In genomic region chr7:124896001-124896400, GRCh38 we compare ENCODE assay signal across 25 cellular contexts. TPM values are rescaled to one million over a fixed set of nuclear protein-coding genes. Genes with fewer than 3 reads are reported as not detected.
DNase-seq lines count a peak whose midpoint lies in the region; ATAC-seq, FAIRE-seq and TF ChIP-seq lines count a peak whose summit lies in the region.
"Had no signal": no experiment of that assay in that cellular context is flagged by ENCODE, and none has a peak within 500 bp of the region (broad histone marks: within the 10 kb centered on the region; RNA-seq: fewer than 3 reads in every experiment).

No MANE protein-coding gene starts in this region.

- FAIRE-seq in A204.1 (lab: Jason Lieb, UNC) (peak; percentile 72), A549 (lab: Jason Lieb, UNC) (no peak), K562 (lab: Jason Lieb, UNC) (no peak)
- FAIRE-seq: GM12891 had no signal

- H2AFZ ChIP-seq in IMR-90 (replicated peaks; ENCODE audit: low read length, poor library complexity) (no peak overlapping the region), K562 (ENCODE audit: low read depth, low read length) (no peak overlapping the region)

- H2BK120ac ChIP-seq in IMR-90 (ENCODE audit: low read depth, low read length): no peak overlapping the region

- H2BK5ac ChIP-seq in IMR-90 (ENCODE audit: low read depth, low read length, poor library complexity, severe bottlenecking): no peak overlapping the region

- H2AK5ac ChIP-seq in IMR-90 (ENCODE audit: low read depth, low read length): no peak overlapping the region

- TF ChIP-seq EP300 in A549 (IDR thresholded peaks at IDR 0.05) (no peak), K562 (IDR thresholded peaks at IDR 0.05; ENCODE audit: low read length) (no peak), transverse colon (IDR thresholded peaks at IDR 0.05; ENCODE audit: low read depth) (no peak)

- no peak overlapping the region for H4K91ac ChIP-seq in IMR-90 (ENCODE audit: insufficient read depth, low read depth, low read length)

- H3K79me1 ChIP-seq in IMR-90 (ENCODE audit: low read depth in 1 of 2, low read length in 2 of 2): no peaks in the 10 kb centered on the region

- WGBS in A549 (ENCODE audit: missing lambda C conversion rate): 91% methylated on average over 3 of the region's 3 CpGs
- WGBS in IMR-90 (ENCODE audit: extremely low coverage in 2 of 2, insufficient read length in 1 of 2), 2 experiments: no CpG with 5 or more reads among the region's 3 CpGs
- 94% methylated on average over 3 of the region's 3 CpGs for WGBS in K562 (ENCODE audit: insufficient coverage, low coverage, missing lambda C conversion rate)
- WGBS in transverse colon (ENCODE audit: low coverage in 1 of 2), 2 donors: 95 to 98% methylated on average over 3 of the region's 3 CpGs

- no peak overlapping the region for H4K5ac ChIP-seq in IMR-90 (ENCODE audit: low read depth, low read length)

- POLR2A ChIA-PET in A549 (lab: Yijun Ruan, JAX): no interaction called here
- POLR2A ChIA-PET in IMR-90 (lab: Charles Lee; ENCODE audit: unreplicated experiment): no interaction called here
- POLR2A ChIA-PET in K562 (lab: Yijun Ruan, JAX): interaction anchor here (1.0 kb wide), 1 partner anchor 35 kb away, joined by 3 read pairs; no protein-coding TSS in a partner anchor
- POLR2A ChIA-PET in RWPE1 (lab: Yijun Ruan, JAX; ENCODE audit: low non-redundant PET): no interaction called here

- TF ChIP-seq RAD21 in A549 (conservative IDR thresholded peaks at IDR 0.05 in 1 of 2, IDR thresholded peaks at IDR 0.05 in 1 of 2) (no peak), IMR-90 (IDR thresholded peaks at IDR 0.05; ENCODE audit: low read length) (no peak), K562 (CRISPR knock-in tag; conservative IDR thresholded peaks at IDR 0.05 in 1 of 2, IDR thresholded peaks at IDR 0.05 in 1 of 2) (no peak)

- H2BK20ac ChIP-seq in IMR-90 (ENCODE audit: low read depth, low read length): no peak overlapping the region

- no peak overlapping the region for H2AK9ac ChIP-seq in IMR-90 (replicated peaks; ENCODE audit: low read depth, low read length, poor library complexity)

- dilution Hi-C loops in IMR-90 (cut with HindIII; ENCODE audit: low sequenced_read_pairs, unreplicated experiment): no loop called here

- no peak overlapping the region for H3K14ac ChIP-seq in IMR-90 (replicated peaks; ENCODE audit: low read depth, low read length)

- CTCF ChIA-PET in A549 (lab: Yijun Ruan, JAX) (no interaction called here), IMR-90 (lab: Yijun Ruan, JAX) (interaction anchor here (0.6 kb wide), 1 partner anchor 222 kb away, joined by 3 read pairs; no protein-coding TSS in a partner anchor), K562 (lab: Yijun Ruan, JAX; ENCODE audit: low intra/inter-chr PET ratio) (no interaction called here), RWPE1 (lab: Yijun Ruan, JAX) (no interaction called here)

- H3K36me3 ChIP-seq in IMR-90 (ENCODE audit: control insufficient read depth, insufficient read depth, low read length): 0 out of 2 replicates have a peak, but pooled peaks cover 1% of the 10 kb centered on the region
- peaks cover 36% of the 10 kb centered on the region for H3K36me3 ChIP-seq in K562 (ENCODE audit: control insufficient read depth, insufficient read depth, low read length)
- H3K36me3 ChIP-seq in transverse colon: peaks cover 0 to 14% (median 5%) of the 10 kb centered on the region in 4 donors

- H3K27ac ChIP-seq in A549 (no peak overlapping the region), IMR-90 (ENCODE audit: insufficient read depth, low read length) (no peak overlapping the region), K562 (ENCODE audit: extremely low read depth, low read depth, low read length) (no peak overlapping the region), transverse colon (no peak overlapping the region), RWPE1 (no peak overlapping the region)
- H3K27ac ChIP-seq: BLaER1 had no signal

- no peaks in the 10 kb centered on the region for H3K79me2 ChIP-seq in K562 (ENCODE audit: control insufficient read depth, insufficient read depth, low read length)

- H3K4me3 ChIP-seq in A549 (no peak overlapping the region), IMR-90 (ENCODE audit: insufficient read depth, low read depth, low read length) (no peak overlapping the region), K562 (no peak overlapping the region), transverse colon (no peak overlapping the region)
- H3K4me3 ChIP-seq: BLaER1 had no signal

- no TSS peak for BruUV-seq in IMR-90 (replicated peaks; lab: Mats Ljungman, UMichigan)
- BruUV-seq in K562 (replicated peaks; lab: Mats Ljungman, UMichigan): no TSS peak

- DNase-seq in A549 (ENCODE audit: low read depth in 1 of 2, low spot score in 1 of 2): no peak
- DNase-seq in IMR-90: no peak
- no peak for DNase-seq in K562 (ENCODE audit: extremely low read depth in 1 of 4, low spot score in 3 of 4)
- DNase-seq in transverse colon: no peak
- DNase-seq in posterior vena cava (ENCODE audit: low spot score): no peak
- no peak for DNase-seq in RWPE1 (ENCODE audit: low spot score)
- DNase-seq: 8988T; ACHN; BE2C; C1 segment of cervical spinal cord; CD4-positive, alpha-beta memory T cell; CD4-positive, CD25-positive, alpha-beta regulatory T cell; CD8-positive, alpha-beta memory T cell; COR-L47; DMS 273 treated with DMSO at 0.1 percent for 48 hours; DMS153; DMS53; DMS79; DND-41; EL; GF-D8 had no signal

- H3K9me1 ChIP-seq in IMR-90 (ENCODE audit: insufficient read depth, low read length): no peaks in the 10 kb centered on the region
- H3K9me1 ChIP-seq in K562 (ENCODE audit: control insufficient read depth, insufficient read depth, low read length): no peaks in the 10 kb centered on the region

- ATAC-seq in A549: no peak
- ATAC-seq in IMR-90 (ENCODE audit: low read depth): no peak
- ATAC-seq in K562: no peak
- ATAC-seq in GM19455 (IDR thresholded peaks at IDR 0.05; ENCODE audit: unreplicated experiment): no peak

- H3K4me2 ChIP-seq in A549 (no peak overlapping the region), IMR-90 (ENCODE audit: low read depth, low read length) (no peak overlapping the region), K562 (ENCODE audit: insufficient read depth, low read length) (no peak overlapping the region)
- H3K4me2 ChIP-seq: BLaER1 had no signal

- intact Hi-C loops in IMR-90 (cut with micrococcal nuclease) (no loop called here), K562 (cut with micrococcal nuclease) (no loop called here), transverse colon (cut with DNase I; ENCODE audit: low total_unique reads) (no loop called here), posterior vena cava (cut with DNase I) (no loop called here)

- H4K8ac ChIP-seq in IMR-90 (ENCODE audit: low read depth in 2 of 2, low read length in 2 of 2): no peak overlapping the region

- H3K4me1 ChIP-seq in A549: no peaks in the 10 kb centered on the region
- H3K4me1 ChIP-seq in IMR-90 (ENCODE audit: control insufficient read depth, insufficient read depth, low read length): no peaks in the 10 kb centered on the region
- no peaks in the 10 kb centered on the region for H3K4me1 ChIP-seq in K562 (replicated peaks in 1 of 2; ENCODE audit: control insufficient read depth in 2 of 2, insufficient read depth in 2 of 2, low read length in 2 of 2)
- no peaks in the 10 kb centered on the region for H3K4me1 ChIP-seq in transverse colon
- H3K4me1 ChIP-seq: BE2C, BLaER1 had no signal

- H3K27me3 ChIP-seq in IMR-90 (ENCODE audit: control insufficient read depth, insufficient read depth, low read length) (no peaks in the 10 kb centered on the region), K562 (ENCODE audit: control insufficient read depth in 2 of 2, insufficient read depth in 2 of 2, low read length in 2 of 2) (no peaks in the 10 kb centered on the region), transverse colon (no peaks in the 10 kb centered on the region)
- H3K27me3 ChIP-seq: BE2C, BLaER1 had no signal

- no peak overlapping the region for H3K56ac ChIP-seq in IMR-90 (ENCODE audit: extremely low read depth, insufficient read depth, low read length)

- H4K20me1 ChIP-seq in IMR-90 (ENCODE audit: insufficient read depth, low read length) (no peaks in the 10 kb centered on the region), K562 (replicated peaks; ENCODE audit: control insufficient read depth, insufficient read depth, low read length) (no peaks in the 10 kb centered on the region)
- H4K20me1 ChIP-seq: BLaER1 had no signal

- no peak overlapping the region for H3K9ac ChIP-seq in IMR-90 (ENCODE audit: low read depth, low read length)
- no peak overlapping the region for H3K9ac ChIP-seq in K562 (ENCODE audit: insufficient read depth in 1 of 2, low read depth in 2 of 2, low read length in 2 of 2)
- H3K9ac ChIP-seq: BLaER1 had no signal

- no peak overlapping the region for H3K23ac ChIP-seq in IMR-90 (ENCODE audit: low read depth, low read length)

- no peak for TF ChIP-seq CTCF in A549 (IDR thresholded peaks at IDR 0.05)
- no peak for TF ChIP-seq CTCF in IMR-90 (conservative IDR thresholded peaks at IDR 0.05; ENCODE audit: low read depth, low read length)
- no peak for TF ChIP-seq CTCF in K562 (IDR thresholded peaks at IDR 0.05 in 2 of 3, conservative IDR thresholded peaks at IDR 0.05 in 1 of 3; ENCODE audit: insufficient read depth in 2 of 3, low read depth in 1 of 3, low read length in 3 of 3)
- TF ChIP-seq CTCF in transverse colon (IDR thresholded peaks at IDR 0.05): no peak
- TF ChIP-seq CTCF in RWPE1 (conservative IDR thresholded peaks at IDR 0.05; ENCODE audit: low read depth): no peak

- no peak overlapping the region for H3K18ac ChIP-seq in IMR-90 (ENCODE audit: low read depth, low read length)

- H3K4ac ChIP-seq in IMR-90 (ENCODE audit: low read depth, low read length): no peak overlapping the region

- no peak overlapping the region for H2BK15ac ChIP-seq in IMR-90 (ENCODE audit: low read depth, low read length)

- no peak for TF ChIP-seq POLR2A in A549 (IDR thresholded peaks at IDR 0.05; ENCODE audit: low read length)
- TF ChIP-seq POLR2A in IMR-90 (IDR thresholded peaks at IDR 0.05; ENCODE audit: low read depth, low read length): no peak
- TF ChIP-seq POLR2A in K562 (conservative IDR thresholded peaks at IDR 0.05): no peak
- TF ChIP-seq POLR2A in transverse colon (IDR thresholded peaks at IDR 0.05): no peak

- in situ Hi-C loops in IMR-90 (cut with MboI; ENCODE audit: low sequenced_read_pairs) (no loop called here), K562 (cut with MboI) (no loop called here), transverse colon (cut with MboI; ENCODE audit: low pct_ligation_motif_present in 1 of 4, low pct_unique_long_range_greater_than_20kb in 1 of 4, low sequenced_read_pairs in 3 of 4) (no loop called here)

- no peaks in the 10 kb centered on the region for H3K9me3 ChIP-seq in A549
- no peaks in the 10 kb centered on the region for H3K9me3 ChIP-seq in IMR-90 (ENCODE audit: control insufficient read depth, insufficient read depth, low read length)
- no peaks in the 10 kb centered on the region for H3K9me3 ChIP-seq in K562 (replicated peaks; ENCODE audit: control insufficient read depth, insufficient read depth, low read depth, low read length)
- H3K9me3 ChIP-seq in transverse colon: no peaks in the 10 kb centered on the region
- H3K9me3 ChIP-seq: BE2C, BLaER1 had no signal

RNA-seq across cellular contexts. Expression of gene POT1, which starts 33.6 kb away (rescaled TPM):
- polyA plus RNA-seq in A549 (2011; rRNA removed) (50.6 and 56.2 TPM in 2 replicates), A549 (2017; fragmentation: RNase III; extraction: RNeasy Plus Mini Kit Qiagen cat#74134 plus additional on column Dnase treatment) (19.1 to 23.8 TPM (median 21.6 TPM) in 3 replicates), IMR-90 (2012; rRNA removed) (8.7 and 12.7 TPM in 2 replicates), K562 (2011; rRNA removed) (83.7 and 140 TPM in 2 replicates), K562 (2014; fragmentation: Illumina TruSeq; extraction: Trizol) (81.6 and 93.1 TPM in 2 replicates), K562 (2014; fragmentation: Nextera tagmentation; extraction: Ambion mirVana) (10 to 100 TPM; 37.9 to 56.7 TPM), K562 (2014; rRNA removed) (50.5 and 56.6 TPM in 2 replicates)
- 7.5 and 10.2 TPM in 2 replicates for polyA plus RNA-seq in A549 (2012; cell fraction: cytosol; rRNA removed)
- polyA plus RNA-seq in A549 (2012; cell fraction: nucleus; rRNA removed): 5.9 and 6.6 TPM in 2 replicates
- 38.1 and 39.3 TPM in 2 replicates for polyA minus RNA-seq in A549 (2011; rRNA and poly(A)+ RNA removed)
- total RNA-seq in IMR-90 (2012; rRNA removed) (28.5 and 30.6 TPM in 2 replicates), K562 (2014; rRNA removed) (45.9 and 55.1 TPM in 2 replicates), K562 (2014; rRNA removed; fragmentation: Illumina TruSeq; extraction: Trizol) (87.0 and 108 TPM in 2 replicates), K562 (2015; rRNA removed; fragmentation: Illumina TruSeq; extraction: Trizol) (95.6 and 116 TPM in 2 replicates), K562 (2021) (63.6 and 66.7 TPM in 2 replicates), transverse colon (10 to 100 TPM in 3 of 4 donors, 1 to 10 TPM in 1; 3.7 to 15.1 (median 14.7) TPM), posterior vena cava (10 to 100 TPM; 17.0 to 23.6 TPM)
- 1.8 and 1.9 TPM in 2 replicates for polyA plus RNA-seq in IMR-90 (2012; cell fraction: cytosol; rRNA removed)
- 2.0 and 25.8 TPM in 2 replicates for polyA plus RNA-seq in IMR-90 (2012; cell fraction: nucleus; rRNA removed; ENCODE audit: low replicate concordance)
- total RNA-seq in K562 (2011; cell fraction: chromatin; rRNA removed; ENCODE audit: low replicate concordance): 107 and 248 TPM in 2 replicates
- total RNA-seq in K562 (2011; cell fraction: nucleolus; rRNA removed): 43.4 and 46.1 TPM in 2 replicates
- total RNA-seq in K562 (2011; cell fraction: nucleoplasm; rRNA removed): 80.5 and 89.7 TPM in 2 replicates
- polyA plus RNA-seq in K562 (2011; cell fraction: cytosol; rRNA removed): 29.2 and 36.3 TPM in 2 replicates
- 59.4 and 84.1 TPM in 2 replicates for polyA plus RNA-seq in K562 (2011; cell fraction: nucleus; rRNA removed)
- polyA plus RNA-seq in K562 (2012): 48.8 and 57.2 TPM in 2 replicates
- polyA minus RNA-seq in K562 (2011; rRNA and poly(A)+ RNA removed): 198 and 271 TPM in 2 replicates
- polyA minus RNA-seq in K562 (2011; cell fraction: cytosol; rRNA and poly(A)+ RNA removed): 43.5 and 66.3 TPM in 2 replicates
- polyA minus RNA-seq in K562 (2011; cell fraction: nucleus; rRNA and poly(A)+ RNA removed): 136 and 218 TPM in 2 replicates
